In the genomic region with DNA sequence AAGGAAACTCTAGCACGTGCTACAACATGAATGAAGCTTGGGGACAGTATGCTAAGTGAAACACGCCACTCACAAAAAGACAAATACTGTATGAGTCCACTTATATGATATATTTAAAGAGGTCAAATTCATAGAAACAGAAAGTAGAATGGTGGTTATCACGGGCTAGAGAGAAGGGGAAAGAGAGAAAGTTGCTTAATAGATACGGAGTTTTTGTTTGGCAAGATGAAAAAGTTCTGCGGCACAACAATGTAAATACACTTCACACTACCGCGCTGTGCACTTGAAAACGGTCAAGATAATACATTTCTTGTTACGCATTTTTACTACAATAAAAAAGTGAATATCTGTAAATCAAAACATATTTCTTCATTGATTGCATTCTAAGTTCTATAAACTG, we compare ENCODE assay signal across 20 cellular contexts. TPM values are rescaled to one million over a fixed set of nuclear protein-coding genes. Genes with fewer than 3 reads are reported as not detected.
"Had no signal": no experiment of that assay in that cellular context is flagged by ENCODE, and none has a peak within 500 bp of the region (broad histone marks: within the 10 kb centered on the region; RNA-seq: fewer than 3 reads in every experiment).

No MANE protein-coding gene starts in this region.

- H3K27me3 ChIP-seq: heart left ventricle, neutrophil, right lobe of liver, upper lobe of left lung, vagina had no signal

- H3K36me3 ChIP-seq: heart left ventricle, lower lobe of right lung, neutrophil, right lobe of liver, upper lobe of left lung, vagina had no signal

- DNase-seq: effector CD4-positive, alpha-beta T cell; heart left ventricle; hypothalamus; left ventricle myocardium inferior; lower lobe of right lung; nephron progenitor cell; psoas muscle; retina; right lobe of liver; stimulated activated CD4-positive, alpha-beta T cell treated with anti-CD3 and anti-CD28 coated beads, Interleukin-2, amount 100 ng/mL, for 24 hours; stimulated activated CD4-positive, alpha-beta T cell treated with anti-CD3 and anti-CD28 coated beads, Interleukin-4, amount 100 ng/mL, for 4 hours; stimulated activated naive CD4-positive, alpha-beta T cell treated with Interleukin-2 at 50 U/mL for 16 hours; upper lobe of left lung had no signal

- H3K9me3 ChIP-seq: lower lobe of right lung, neutrophil, psoas muscle, right lobe of liver, upper lobe of left lung, vagina had no signal

- H3K9me3 Mint-ChIP-seq: memory B cell, mesothelial cell of epicardium had no signal

- ATAC-seq: heart left ventricle, psoas muscle, right lobe of liver had no signal

- H3K4me3 Mint-ChIP-seq: memory B cell, mesothelial cell of epicardium, nephron progenitor cell had no signal

- H3K36me3 Mint-ChIP-seq: memory B cell, mesothelial cell of epicardium had no signal

- H3K4me1 ChIP-seq: psoas muscle, vagina had no signal

- H3K4me3 ChIP-seq: coronary artery, heart left ventricle, left ventricle myocardium inferior, lower lobe of right lung, psoas muscle, right lobe of liver, skin epidermis, upper lobe of left lung, vagina had no signal

- H3K27ac Mint-ChIP-seq: memory B cell, mesothelial cell of epicardium, nephron progenitor cell had no signal

- H3K27ac ChIP-seq: coronary artery, heart left ventricle, left ventricle myocardium inferior, neutrophil, psoas muscle, right lobe of liver, skin epidermis, vagina had no signal

RNA-seq across cellular contexts. Expression of a gene that starts 42.9 kb away (rescaled TPM):
- total RNA-seq: myocyte had no signal
